ENCODE assay signal across 27 cellular contexts in the genomic region with DNA sequence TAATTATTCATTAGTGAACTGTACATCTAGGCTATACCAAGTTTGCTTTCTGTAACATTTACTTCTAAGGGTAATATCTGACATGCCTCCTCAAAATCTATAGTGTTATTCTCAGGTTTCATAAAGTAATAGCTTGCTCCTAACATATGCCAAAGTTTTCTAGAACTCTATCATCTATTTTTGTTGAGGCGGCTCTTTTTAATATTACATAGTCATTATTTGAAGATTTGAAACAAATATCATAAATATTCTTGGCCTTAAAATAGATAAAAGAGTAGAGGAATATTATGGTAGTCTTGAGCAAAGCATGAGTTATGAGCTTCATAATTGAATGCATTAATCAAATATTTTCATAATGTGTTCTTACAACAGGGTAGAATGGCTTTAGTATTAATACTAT.
"Had no signal": no experiment of that assay in that cellular context is flagged by ENCODE, and none has a peak within 500 bp of the region (broad histone marks: within the 10 kb centered on the region; RNA-seq: fewer than 3 reads in every experiment).

No MANE protein-coding gene starts in this region.

- H3K4me1 ChIP-seq: colonic mucosa, esophagus muscularis mucosa, esophagus squamous epithelium, foreskin keratinocyte, gastrocnemius medialis, gastroesophageal sphincter, heart left ventricle, heart right ventricle had no signal

- H3K27me3 ChIP-seq: colonic mucosa, dorsolateral prefrontal cortex, esophagus muscularis mucosa, esophagus squamous epithelium, foreskin keratinocyte, gastrocnemius medialis, gastroesophageal sphincter, heart left ventricle, heart right ventricle had no signal

- H3K27me3 Mint-ChIP-seq: dendritic cell treated with granulocyte-macrophage colony-stimulating factor and Interleukin-4, amounts not matched to agents 40 ng/mL and 50 ng/mL, for 4 days; effector memory CD8-positive, alpha-beta T cell had no signal

- ATAC-seq: effector memory CD8-positive, alpha-beta T cell; esophagus mucosa; foreskin keratinocyte; gastrocnemius medialis; gastroesophageal sphincter; heart left ventricle; heart right ventricle had no signal

- DNase-seq: colonic mucosa; cortex of kidney; dermis blood vessel endothelial cell; dorsolateral prefrontal cortex; effector CD4-positive, alpha-beta T cell; effector CD8-positive, alpha-beta T cell; effector memory CD4-positive, alpha-beta T cell; effector memory CD8-positive, alpha-beta T cell; endodermal cell; erythroblast; esophagus squamous epithelium; foreskin fibroblast; foreskin keratinocyte; foreskin melanocyte; gastrocnemius medialis; glutamatergic neuron; head of caudate nucleus; heart left ventricle; heart right ventricle had no signal

- H3K9me3 Mint-ChIP-seq: dendritic cell treated with granulocyte-macrophage colony-stimulating factor and Interleukin-4, amounts not matched to agents 40 ng/mL and 50 ng/mL, for 4 days; endodermal cell had no signal

- H3K4me1 Mint-ChIP-seq: endodermal cell had no signal

- H3K27ac Mint-ChIP-seq: dendritic cell treated with granulocyte-macrophage colony-stimulating factor and Interleukin-4, amounts not matched to agents 40 ng/mL and 50 ng/mL, for 4 days; effector memory CD8-positive, alpha-beta T cell; endodermal cell had no signal

- H3K9me3 ChIP-seq: colonic mucosa, esophagus muscularis mucosa, esophagus squamous epithelium, gastrocnemius medialis, gastroesophageal sphincter, heart left ventricle, heart right ventricle had no signal

- H3K4me3 Mint-ChIP-seq: dendritic cell treated with granulocyte-macrophage colony-stimulating factor and Interleukin-4, amounts not matched to agents 40 ng/mL and 50 ng/mL, for 4 days; effector memory CD8-positive, alpha-beta T cell; endodermal cell had no signal

- H3K36me3 ChIP-seq: colonic mucosa, esophagus muscularis mucosa, esophagus squamous epithelium, gastrocnemius medialis, gastroesophageal sphincter, heart left ventricle, heart right ventricle had no signal

- H3K27ac ChIP-seq: colonic mucosa, coronary artery, dorsolateral prefrontal cortex, epithelial cell of prostate, esophagus muscularis mucosa, esophagus squamous epithelium, foreskin keratinocyte, gastrocnemius medialis, gastroesophageal sphincter, heart left ventricle, heart right ventricle had no signal

- FAIRE-seq: colon, endothelial cell of umbilical vein had no signal

- H3K4me3 ChIP-seq: colonic mucosa, coronary artery, dorsolateral prefrontal cortex, esophagus muscularis mucosa, esophagus squamous epithelium, gastrocnemius medialis, gastroesophageal sphincter, heart left ventricle, heart right ventricle had no signal
